In the genomic region with DNA sequence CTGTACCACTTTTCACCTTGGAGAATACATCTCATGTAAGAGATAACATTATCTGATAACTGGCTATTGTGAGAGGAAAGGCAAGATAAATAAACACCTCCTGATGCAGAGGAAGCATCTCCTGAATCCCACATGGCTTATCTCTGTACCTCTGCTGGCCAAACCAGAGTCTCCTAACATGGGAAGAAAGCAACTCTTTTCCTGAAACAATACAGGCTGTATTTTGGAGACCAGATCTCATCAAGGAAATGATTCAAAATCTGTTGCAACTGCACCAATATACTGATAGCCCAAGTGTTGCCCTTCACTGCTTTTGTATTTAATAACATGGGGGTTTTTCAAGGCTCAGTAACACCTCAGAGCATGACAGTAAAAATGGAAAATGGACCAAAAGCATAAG, we compare ENCODE assay signal across 18 cellular contexts.
DNase-seq lines count a peak whose midpoint lies in the region; FAIRE-seq and TF ChIP-seq lines count a peak whose summit lies in the region.
"Had no signal": no experiment of that assay in that cellular context is flagged by ENCODE, and none has a peak within 500 bp of the region (broad histone marks: within the 10 kb centered on the region; RNA-seq: fewer than 3 reads in every experiment).

No MANE protein-coding gene starts in this region.

- H3K79me2 ChIP-seq in Karpas-422 (ENCODE audit: low read length) (no peaks in the 10 kb centered on the region), endothelial cell of umbilical vein (ENCODE audit: control insufficient read depth, insufficient read depth, low read length) (no peaks in the 10 kb centered on the region)

- H3K9ac ChIP-seq in Karpas-422 (ENCODE audit: low read length) (no peak overlapping the region), endothelial cell of umbilical vein (replicated peaks; ENCODE audit: extremely low read depth, insufficient read depth, low read length) (no peak overlapping the region), mesenchymal stem cell (ENCODE audit: low read length) (no peak overlapping the region)

- H3K9me2 ChIP-seq in Karpas-422 (replicated peaks; ENCODE audit: insufficient read depth, low read length) = no peaks in the 10 kb centered on the region

- no peak overlapping the region for H2BK12ac ChIP-seq in mesenchymal stem cell (ENCODE audit: low read length in 2 of 2)

- H2BK15ac ChIP-seq in mesenchymal stem cell (ENCODE audit: low read depth, poor library complexity, severe bottlenecking) = no peak overlapping the region

- H3K4ac ChIP-seq in mesenchymal stem cell (ENCODE audit: low read depth in 1 of 2, low read length in 2 of 2) = no peak overlapping the region

- no peak for TF ChIP-seq POLR2A in endothelial cell of umbilical vein (IDR thresholded peaks at IDR 0.05; ENCODE audit: low read depth, low read length)
- TF ChIP-seq POLR2A in esophagus squamous epithelium (IDR thresholded peaks at IDR 0.05) = no peak

- POLR2A ChIA-PET in endothelial cell of umbilical vein (lab: Charles Lee) = no interaction called here

- no peaks in the 10 kb centered on the region for H3K27me3 ChIP-seq in Karpas-422 (ENCODE audit: low read length)
- no peaks in the 10 kb centered on the region for H3K27me3 ChIP-seq in endothelial cell of umbilical vein (ENCODE audit: control insufficient read depth in 2 of 2, insufficient read depth in 2 of 2, low read length in 2 of 2)
- H3K27me3 ChIP-seq in esophagus squamous epithelium = no peaks in the 10 kb centered on the region
- H3K27me3 ChIP-seq in mesenchymal stem cell (ENCODE audit: control insufficient read depth in 1 of 2, insufficient read depth in 1 of 2, low read length in 2 of 2) = no peaks in the 10 kb centered on the region

- H3K9me1 ChIP-seq in endothelial cell of umbilical vein (replicated peaks; ENCODE audit: control insufficient read depth, extremely low read depth, insufficient read depth, low read length) = no peaks in the 10 kb centered on the region

- H3K23ac ChIP-seq in mesenchymal stem cell (ENCODE audit: low read length in 2 of 2) = no peak overlapping the region

- BruUV-seq in endothelial cell of umbilical vein (replicated peaks; lab: Mats Ljungman, UMichigan) = no TSS peak

- H2BK5ac ChIP-seq in mesenchymal stem cell (ENCODE audit: low read depth, low read length, poor library complexity, severe bottlenecking) = no peak overlapping the region

- H3K4me3 ChIP-seq in Karpas-422 (ENCODE audit: low read length) (no peak overlapping the region), endothelial cell of umbilical vein (replicated peaks in 1 of 3; ENCODE audit: insufficient read depth in 1 of 3, low read depth in 1 of 3, low read length in 3 of 3) (no peak overlapping the region), esophagus squamous epithelium (no peak overlapping the region), mesenchymal stem cell (ENCODE audit: insufficient read depth in 1 of 2, low read depth in 1 of 2, low read length in 2 of 2) (no peak overlapping the region)
- H3K4me3 ChIP-seq: A549, HAP-1 had no signal

- peak overlapping the region; percentile 33 for H3K4me2 ChIP-seq in Karpas-422 (ENCODE audit: low read depth, low read length, poor library complexity, severe bottlenecking)
- H3K4me2 ChIP-seq in endothelial cell of umbilical vein (ENCODE audit: insufficient read depth, low read length) = no peak overlapping the region
- H3K4me2 ChIP-seq in mesenchymal stem cell (ENCODE audit: low read length, poor library complexity, severe bottlenecking) = no peak overlapping the region
- H3K4me2 ChIP-seq: A549 had no signal

- H3K36me3 ChIP-seq in Karpas-422 (ENCODE audit: insufficient read depth, low read length) (no peaks in the 10 kb centered on the region), endothelial cell of umbilical vein (ENCODE audit: control insufficient read depth in 2 of 2, extremely low read depth in 1 of 2, insufficient read depth in 2 of 2, low read length in 2 of 2) (no peaks in the 10 kb centered on the region), esophagus squamous epithelium (no peaks in the 10 kb centered on the region), mesenchymal stem cell (ENCODE audit: control insufficient read depth in 1 of 2, insufficient read depth in 2 of 2, low read depth in 1 of 2, low read length in 2 of 2) (no peaks in the 10 kb centered on the region)
- H3K36me3 ChIP-seq: HAP-1 had no signal

- no peaks in the 10 kb centered on the region for H3K36me3 Mint-ChIP-seq in endothelial cell (ENCODE audit: low read depth, unreplicated experiment)
- H3K36me3 Mint-ChIP-seq: CD8-positive, alpha-beta T cell had no signal

- no peak overlapping the region for H3K4me3 Mint-ChIP-seq in endothelial cell (ENCODE audit: unreplicated experiment)
- H3K4me3 Mint-ChIP-seq: CD8-positive, alpha-beta T cell had no signal

- H3K18ac ChIP-seq in mesenchymal stem cell (ENCODE audit: low read depth in 1 of 2, low read length in 2 of 2) = no peak overlapping the region

- H3K14ac ChIP-seq in mesenchymal stem cell (ENCODE audit: low read length in 2 of 2) = no peak overlapping the region

- H4K8ac ChIP-seq in mesenchymal stem cell (ENCODE audit: low read length) = no peak overlapping the region

- intact Hi-C loops in endothelial cell of umbilical vein (cut with micrococcal nuclease) = no loop called here
- intact Hi-C loops in esophagus squamous epithelium (cut with DNase I) = no loop called here

- no peak overlapping the region for H4K91ac ChIP-seq in mesenchymal stem cell (ENCODE audit: low read length)

- no peaks in the 10 kb centered on the region for H4K20me1 ChIP-seq in Karpas-422 (ENCODE audit: insufficient read depth, low read depth, low read length)
- H4K20me1 ChIP-seq in endothelial cell of umbilical vein (replicated peaks; ENCODE audit: control insufficient read depth, extremely low read depth, insufficient read depth, low read length) = no peaks in the 10 kb centered on the region

- no peaks in the 10 kb centered on the region for H3K9me3 Mint-ChIP-seq in endothelial cell (ENCODE audit: unreplicated experiment)
- H3K9me3 Mint-ChIP-seq: CD8-positive, alpha-beta T cell had no signal

- peak overlapping the region; percentile 68 for H3K27ac ChIP-seq in Karpas-422 (ENCODE audit: low read length)
- no peak overlapping the region for H3K27ac ChIP-seq in endothelial cell of umbilical vein (ENCODE audit: insufficient read depth, low read depth, low read length)
- H3K27ac ChIP-seq in esophagus squamous epithelium = no peak overlapping the region
- no peak overlapping the region for H3K27ac ChIP-seq in mesenchymal stem cell (ENCODE audit: low read length, poor library complexity, severe bottlenecking)
- H3K27ac ChIP-seq: 22Rv1, A549, C4-2B had no signal

- CTCF ChIA-PET in endothelial cell of umbilical vein (lab: Charles Lee) = interaction anchor here (0.9 to 2.3 kb wide), 2 partner anchors 12 to 24 kb away, joined by 3 to 6 read pairs; no protein-coding TSS in a partner anchor

- DNase-seq in NCI-H146 (lab: John Stamatoyannopoulos, UW) (peak; percentile 7), NCI-H146 treated with DMSO at 0.1 percent for 48 hours (lab: John Stamatoyannopoulos, UW; ENCODE audit: unreplicated experiment) (no peak), Karpas-422 (no peak), endothelial cell of umbilical vein (ENCODE audit: low read depth, low spot score) (peak; percentile 90), endothelial cell (ENCODE audit: low spot score) (no peak), esophagus squamous epithelium (lab: John Stamatoyannopoulos, UW) (no peak), mesenchymal stem cell (no peak)
- DNase-seq: AML-193; Calu3; CD8-positive, alpha-beta T cell; DMS79 treated with DMSO at 0.1 percent for 48 hours; GF-D8 had no signal

- H3K27me3 Mint-ChIP-seq in endothelial cell (ENCODE audit: unreplicated experiment) = peaks cover 11% of the 10 kb centered on the region

- dilution Hi-C loops in endothelial cell of umbilical vein (cut with MboI; ENCODE audit: extremely low pct_ligation_motif_present, low sequenced_read_pairs) = no loop called here

- TF ChIP-seq CTCF in endothelial cell of umbilical vein (IDR thresholded peaks at IDR 0.05; ENCODE audit: extremely low read depth in 1 of 2, insufficient read depth in 1 of 2, low read depth in 1 of 2, low read length in 2 of 2) = no peak
- TF ChIP-seq CTCF in endothelial cell (IDR thresholded peaks at IDR 0.05; ENCODE audit: unreplicated experiment) = no peak
- no peak for TF ChIP-seq CTCF in esophagus squamous epithelium (IDR thresholded peaks at IDR 0.05)

- H2AK5ac ChIP-seq in mesenchymal stem cell (ENCODE audit: low read length, severe bottlenecking) = no peak overlapping the region

- H3K27ac Mint-ChIP-seq in endothelial cell (ENCODE audit: unreplicated experiment) = no peak overlapping the region
- H3K27ac Mint-ChIP-seq: CD8-positive, alpha-beta T cell; IgD-negative memory B cell had no signal

- H2BK120ac ChIP-seq in mesenchymal stem cell (ENCODE audit: low read depth, low read length) = no peak overlapping the region

- peaks cover 29% of the 10 kb centered on the region for H3K4me1 Mint-ChIP-seq in endothelial cell (ENCODE audit: unreplicated experiment)

- no peaks in the 10 kb centered on the region for H3K9me3 ChIP-seq in Karpas-422 (ENCODE audit: low read length)
- H3K9me3 ChIP-seq in endothelial cell of umbilical vein (replicated peaks; ENCODE audit: control insufficient read depth, insufficient read depth, low read length) = no peaks in the 10 kb centered on the region
- no peaks in the 10 kb centered on the region for H3K9me3 ChIP-seq in esophagus squamous epithelium
- no peaks in the 10 kb centered on the region for H3K9me3 ChIP-seq in mesenchymal stem cell (ENCODE audit: control insufficient read depth, low read length)
- H3K9me3 ChIP-seq: A549, HAP-1 had no signal

- H2AFZ ChIP-seq in Karpas-422 (ENCODE audit: low read length) = 0 out of 2 replicates have a peak overlapping the region, but pooled peaks have one; percentile 40
- H2AFZ ChIP-seq in endothelial cell of umbilical vein (ENCODE audit: low read depth, low read length) = no peak overlapping the region
- no peak overlapping the region for H2AFZ ChIP-seq in mesenchymal stem cell (ENCODE audit: low read depth, low read length)

- FAIRE-seq in endothelial cell of umbilical vein (lab: Jason Lieb, UNC) = peak; percentile 86
- FAIRE-seq: A549, HepG2 had no signal

- H3K4me1 ChIP-seq in Karpas-422 (ENCODE audit: low read length) (peaks cover 34% of the 10 kb centered on the region), endothelial cell of umbilical vein (ENCODE audit: control insufficient read depth, extremely low read depth, insufficient read depth, low read length) (peaks cover 9% of the 10 kb centered on the region), esophagus squamous epithelium (no peaks in the 10 kb centered on the region), mesenchymal stem cell (ENCODE audit: control insufficient read depth, insufficient read depth, low read depth, low read length) (peaks cover 2% of the 10 kb centered on the region)
- H3K4me1 ChIP-seq: HAP-1 had no signal

- H3K79me1 ChIP-seq in mesenchymal stem cell (replicated peaks; ENCODE audit: low read length, poor library complexity, severe bottlenecking) = no peaks in the 10 kb centered on the region

TF ChIP-seq in endothelial cell of umbilical vein, 7 proteins besides CTCF, POLR2A, EP300 and RAD21 (continues in another document):
- TF ChIP-seq FOS (IDR thresholded peaks at IDR 0.05; ENCODE audit: borderline replicate concordance, insufficient read depth, low read length) (no peak), GATA2 (IDR thresholded peaks at IDR 0.05; ENCODE audit: insufficient read depth, insufficient read length, low read depth, low read length) (peak; percentile 73), JUN (IDR thresholded peaks at IDR 0.05; ENCODE audit: borderline replicate concordance, insufficient read depth, insufficient read length, low read depth) (no peak)

Comparison
In these comparisons a context has a peak if more than half of its experiments do, and no peak if none do; other contexts are left out.
1. DNase-seq: peak in NCI-H146 (single experiment) and endothelial cell of umbilical vein (single experiment); none in NCI-H146 treated with DMSO at 0.1 percent for 48 hours (single experiment), Karpas-422 (single experiment), endothelial cell (single experiment), esophagus squamous epithelium (single experiment) and mesenchymal stem cell (single experiment).